12 cellular contexts compared by ENCODE assay signal in the genomic region with DNA sequence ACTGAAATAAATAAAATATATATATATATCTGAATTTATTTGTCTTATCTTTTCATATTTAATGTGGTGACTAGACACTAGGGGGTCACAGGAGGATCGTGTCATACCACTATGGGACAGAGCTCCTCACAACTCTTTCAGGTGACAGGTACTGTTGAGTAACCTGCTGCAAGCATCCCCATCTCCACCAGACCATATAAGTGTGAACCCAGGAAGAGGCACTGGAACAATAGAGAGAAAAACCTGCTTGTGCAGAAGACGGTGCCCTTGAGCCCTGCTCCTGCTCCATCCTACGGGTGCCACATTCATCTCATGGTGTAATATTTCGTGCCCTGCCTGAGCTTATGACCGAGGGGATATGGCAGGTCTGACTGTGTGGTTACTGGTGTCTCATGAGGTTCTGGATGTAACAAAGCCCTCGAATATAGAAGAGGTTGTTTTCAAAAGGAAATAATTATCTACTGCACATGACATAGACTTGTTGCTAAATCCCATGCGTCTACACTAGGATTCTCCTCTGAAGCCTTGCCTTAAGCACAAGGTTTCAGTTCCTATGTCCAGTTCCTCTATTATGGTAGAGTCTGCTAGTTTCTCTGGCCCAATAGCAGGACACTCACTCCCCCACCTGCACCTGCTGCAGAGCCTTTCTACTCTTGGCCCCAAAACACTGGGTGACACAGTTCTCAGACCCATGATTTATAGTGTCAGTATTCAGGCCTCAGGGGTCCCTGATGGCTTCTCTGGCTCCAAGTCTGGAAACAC.
DNase-seq lines count a peak whose midpoint lies in the region; ATAC-seq, FAIRE-seq and TF ChIP-seq lines count a peak whose summit lies in the region.
"Had no signal": no experiment of that assay in that cellular context is flagged by ENCODE, and none has a peak within 500 bp of the region (broad histone marks: within the 10 kb centered on the region; RNA-seq: fewer than 3 reads in every experiment).

No MANE protein-coding gene starts in this region.

- no peak overlapping the region for H2AFZ ChIP-seq in HepG2 (ENCODE audit: low read length)

- POLR2A ChIA-PET in HepG2 (lab: Yijun Ruan, JAX): no interaction called here

- peaks cover 13% of the 10 kb centered on the region for H3K4me1 Mint-ChIP-seq in activated CD8-positive, alpha-beta memory T cell treated with anti-CD3 and anti-CD28 coated beads, Interleukin-2, amount 10 ng/mL, durations not matched to agents 7 days and 5 days

- H3K27ac ChIP-seq in right lobe of liver (no peak overlapping the region), HepG2 (ENCODE audit: extremely low read length, insufficient read depth, low read length) (no peak overlapping the region)

- ATAC-seq in right lobe of liver: peak; percentile 33 to 57 (median 38)
- no peak for ATAC-seq in HepG2
- ATAC-seq in HG03175 (IDR thresholded peaks at IDR 0.05; ENCODE audit: unreplicated experiment): peak; percentile 81
- ATAC-seq in activated CD8-positive, alpha-beta memory T cell treated with anti-CD3 and anti-CD28 coated beads, Interleukin-2, amount 10 ng/mL, durations not matched to agents 7 days and 5 days: no peak
- no peak for ATAC-seq in HG03108 (IDR thresholded peaks at IDR 0.05; ENCODE audit: unreplicated experiment)
- ATAC-seq in GM21723 (IDR thresholded peaks at IDR 0.05; ENCODE audit: unreplicated experiment): no peak

- no peak overlapping the region for H3K27ac Mint-ChIP-seq in activated CD8-positive, alpha-beta memory T cell treated with anti-CD3 and anti-CD28 coated beads, Interleukin-2, amount 10 ng/mL, durations not matched to agents 7 days and 5 days

- peaks cover 3% of the 10 kb centered on the region; the same call in 1 of the 2 replicates for H4K20me1 ChIP-seq in HepG2 (ENCODE audit: insufficient read depth, low read length)

- H3K27me3 ChIP-seq in right lobe of liver (no peaks in the 10 kb centered on the region), HepG2 (ENCODE audit: control insufficient read depth in 1 of 2, insufficient read depth in 2 of 2, low read length in 2 of 2) (peaks cover 0 to 12% of the 10 kb centered on the region in 2 experiments; a peak in 2 of 5 replicates)

- H3K9ac ChIP-seq in HepG2 (ENCODE audit: insufficient read depth, low read depth, low read length): no peak overlapping the region

- in situ Hi-C loops in HepG2 (cut with HindIII; ENCODE audit: extremely low pct_ligation_motif_present, low pct_unique_long_range_greater_than_20kb): no loop called here

- H3K79me2 ChIP-seq in HepG2 (ENCODE audit: insufficient read depth, low read length): no peaks in the 10 kb centered on the region

- H3K4me3 Mint-ChIP-seq in activated CD8-positive, alpha-beta memory T cell treated with anti-CD3 and anti-CD28 coated beads, Interleukin-2, amount 10 ng/mL, durations not matched to agents 7 days and 5 days: no peak overlapping the region

- H3K9me3 Mint-ChIP-seq in activated CD8-positive, alpha-beta memory T cell treated with anti-CD3 and anti-CD28 coated beads, Interleukin-2, amount 10 ng/mL, durations not matched to agents 7 days and 5 days (ENCODE audit: low read depth): no peaks in the 10 kb centered on the region

- FAIRE-seq in HepG2 (lab: Jason Lieb, UNC): no peak

- no peaks in the 10 kb centered on the region for H3K36me3 Mint-ChIP-seq in activated CD8-positive, alpha-beta memory T cell treated with anti-CD3 and anti-CD28 coated beads, Interleukin-2, amount 10 ng/mL, durations not matched to agents 7 days and 5 days

- H3K27me3 Mint-ChIP-seq in activated CD8-positive, alpha-beta memory T cell treated with anti-CD3 and anti-CD28 coated beads, Interleukin-2, amount 10 ng/mL, durations not matched to agents 7 days and 5 days: no peaks in the 10 kb centered on the region

- DNase-seq in right lobe of liver (no peak), HepG2 (ENCODE audit: low spot score) (no peak), SW480 (ENCODE audit: low spot score) (no peak), NCI-H1436 (lab: John Stamatoyannopoulos, UW) (no peak)
- peak; percentile 2 for DNase-seq in activated CD8-positive, alpha-beta memory T cell treated with anti-CD3 and anti-CD28 coated beads, Interleukin-2, amount 10 ng/mL, durations not matched to agents 7 days and 5 days
- DNase-seq: DMS79 treated with DMSO at 0.1 percent for 48 hours; heart left ventricle; stimulated activated CD4-positive, alpha-beta T cell treated with anti-CD3 and anti-CD28 coated beads, Interleukin-2, amount 100 ng/mL, for 48 hours; T1000 had no signal

- H3K4me1 ChIP-seq in right lobe of liver (no peaks in the 10 kb centered on the region), HepG2 (ENCODE audit: insufficient read depth, low read length) (no peaks in the 10 kb centered on the region)

- 57% methylated on average over 3 of the region's 7 CpGs for WGBS in right lobe of liver (ENCODE audit: insufficient coverage, low coverage, low lambda C conversion rate, missing lambda C conversion rate)
- WGBS in HepG2 (ENCODE audit: low lambda C conversion rate): 5% methylated on average over 7 of the region's 7 CpGs

- TF ChIP-seq CTCF in right lobe of liver (IDR thresholded peaks at IDR 0.05) (no peak), HepG2 (CRISPR knock-in tag; IDR thresholded peaks at IDR 0.05) (no peak)

- no peak overlapping the region for H3K4me2 ChIP-seq in HepG2 (ENCODE audit: low read depth, low read length)

- TF ChIP-seq EP300 in HepG2 (IDR thresholded peaks at IDR 0.05; ENCODE audit: low read depth in 2 of 2, low read length in 2 of 2) (no peak), HepG2 (CRISPR knock-in tag; IDR thresholded peaks at IDR 0.05; ENCODE audit: borderline replicate concordance) (no peak)

- H3K9me3 ChIP-seq in right lobe of liver: no peaks in the 10 kb centered on the region
- H3K9me3 ChIP-seq in HepG2 (ENCODE audit: low read length): no peaks in the 10 kb centered on the region
- H3K9me3 ChIP-seq: heart left ventricle had no signal

- H3K4me3 ChIP-seq in right lobe of liver: no peak overlapping the region
- no peak overlapping the region for H3K4me3 ChIP-seq in HepG2 (replicated peaks in 1 of 3; ENCODE audit: insufficient read depth in 1 of 3, low read depth in 2 of 3, low read length in 3 of 3)
- H3K4me3 ChIP-seq: heart left ventricle had no signal

- no peak for TF ChIP-seq RAD21 in HepG2 (CRISPR knock-in tag; IDR thresholded peaks at IDR 0.05)

- intact Hi-C loops in right lobe of liver (cut with DNase I): no loop called here
- intact Hi-C loops in HepG2 (cut with micrococcal nuclease; ENCODE audit: unreplicated experiment): no loop called here

- CTCF ChIA-PET in HepG2 (lab: Yijun Ruan, JAX; ENCODE audit: low intra/inter-chr PET ratio, low total read pairs): no interaction called here
- CTCF ChIA-PET in activated CD8-positive, alpha-beta memory T cell treated with anti-CD3 and anti-CD28 coated beads, Interleukin-2, amount 10 ng/mL, durations not matched to agents 7 days and 5 days (lab: Charles Lee): interaction anchor here (0.6 to 1.4 kb wide), 5 partner anchors 10 to 163 kb away, joined by 3 read pairs; no protein-coding TSS in a partner anchor

- no TSS peak for BruUV-seq in HepG2 (replicated peaks; lab: Mats Ljungman, UMichigan)

- H3K36me3 ChIP-seq in right lobe of liver (no peaks in the 10 kb centered on the region), HepG2 (replicated peaks in 1 of 2; ENCODE audit: control insufficient read depth in 1 of 2, insufficient read depth in 2 of 2, low read length in 2 of 2) (no peaks in the 10 kb centered on the region)
- H3K36me3 ChIP-seq: heart left ventricle had no signal

- TF ChIP-seq POLR2A in right lobe of liver (IDR thresholded peaks at IDR 0.05): no peak
- no peak for TF ChIP-seq POLR2A in HepG2 (IDR thresholded peaks at IDR 0.05; ENCODE audit: insufficient read depth in 1 of 2, low read depth in 2 of 2, low read length in 2 of 2)

TF ChIP-seq in HepG2, 621 proteins besides CTCF, POLR2A, EP300 and RAD21 (continues in another document):
- TF ChIP-seq CHD2 (IDR thresholded peaks at IDR 0.05; ENCODE audit: low read depth, low read length) (no peak), BRD4 (CRISPR knock-in tag; IDR thresholded peaks at IDR 0.05) (no peak)
- TF ChIP-seq, protein P1, sequence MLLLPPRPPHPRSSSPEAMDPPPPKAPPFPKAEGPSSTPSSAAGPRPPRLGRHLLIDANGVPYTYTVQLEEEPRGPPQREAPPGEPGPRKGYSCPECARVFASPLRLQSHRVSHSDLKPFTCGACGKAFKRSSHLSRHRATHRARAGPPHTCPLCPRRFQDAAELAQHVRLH (CRISPR knock-in tag; IDR thresholded peaks at IDR 0.05; ENCODE audit: borderline replicate concordance, low read depth): no peak

Comparison
In these comparisons a context has a peak if more than half of its experiments do, and no peak if none do; other contexts are left out.
1. ATAC-seq: peak in right lobe of liver (4 of 4) and HG03175 (single experiment); none in HepG2 (single experiment), activated CD8-positive, alpha-beta memory T cell treated with anti-CD3 and anti-CD28 coated beads, Interleukin-2, amount 10 ng/mL, durations not matched to agents 7 days and 5 days (single experiment), HG03108 (single experiment) and GM21723 (single experiment).